ENCODE assay signal across 1 cellular context in genomic region chr5:80755634-80756033, GRCh38.
TF ChIP-seq lines count a peak whose summit lies in the region.

No MANE protein-coding gene starts in this region.

TF ChIP-seq in HepG2, 621 proteins besides CTCF, POLR2A, EP300 and RAD21 (continued from another document):
- TF ChIP-seq BRF2 (CRISPR knock-in tag; IDR thresholded peaks at IDR 0.05) (no peak), SP2 (CRISPR knock-in tag; IDR thresholded peaks at IDR 0.05) (no peak), ZFX (CRISPR knock-in tag; IDR thresholded peaks at IDR 0.05; ENCODE audit: low read depth) (no peak), RCOR2 (CRISPR knock-in tag; IDR thresholded peaks at IDR 0.05) (no peak), IKZF4 (CRISPR knock-in tag; IDR thresholded peaks at IDR 0.05; ENCODE audit: borderline replicate concordance, low read depth, not compliant biosample characterization) (no peak), ZNF549 (CRISPR knock-in tag; IDR thresholded peaks at IDR 0.05) (no peak)
- TF ChIP-seq, protein P1, sequence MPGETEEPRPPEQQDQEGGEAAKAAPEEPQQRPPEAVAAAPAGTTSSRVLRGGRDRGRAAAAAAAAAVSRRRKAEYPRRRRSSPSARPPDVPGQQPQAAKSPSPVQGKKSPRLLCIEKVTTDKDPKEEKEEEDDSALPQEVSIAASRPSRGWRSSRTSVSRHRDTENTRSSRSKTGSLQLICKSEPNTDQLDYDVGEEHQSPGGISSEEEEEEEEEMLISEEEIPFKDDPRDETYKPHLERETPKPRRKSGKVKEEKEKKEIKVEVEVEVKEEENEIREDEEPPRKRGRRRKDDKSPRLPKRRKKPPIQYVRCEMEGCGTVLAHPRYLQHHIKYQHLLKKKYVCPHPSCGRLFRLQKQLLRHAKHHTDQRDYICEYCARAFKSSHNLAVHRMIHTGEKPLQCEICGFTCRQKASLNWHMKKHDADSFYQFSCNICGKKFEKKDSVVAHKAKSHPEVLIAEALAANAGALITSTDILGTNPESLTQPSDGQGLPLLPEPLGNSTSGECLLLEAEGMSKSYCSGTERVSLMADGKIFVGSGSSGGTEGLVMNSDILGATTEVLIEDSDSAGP (CRISPR knock-in tag; IDR thresholded peaks at IDR 0.05; ENCODE audit: borderline replicate concordance) = no peak
